In the genomic region with DNA sequence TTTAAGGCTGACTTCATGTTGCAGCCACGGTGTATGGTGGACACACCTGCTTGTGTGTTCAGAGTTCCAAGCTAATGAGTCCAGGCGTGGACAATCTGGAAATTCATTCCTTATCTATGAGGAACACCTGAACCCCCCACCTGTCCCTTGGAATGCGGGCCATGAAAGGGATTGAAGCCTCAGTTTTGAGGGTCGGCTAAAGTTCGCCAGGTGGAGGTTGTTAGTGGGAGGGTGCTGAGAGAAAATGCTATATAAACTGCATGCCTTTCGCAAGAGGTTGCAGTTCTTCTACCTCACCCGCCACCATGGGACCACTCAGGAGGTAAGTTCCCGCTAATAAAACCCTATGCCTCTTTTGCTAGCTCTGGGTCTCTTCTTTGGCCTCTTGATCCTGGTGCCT, we compare ENCODE assay signal across 31 cellular contexts.
"Had no signal": no experiment of that assay in that cellular context is flagged by ENCODE, and none has a peak within 500 bp of the region (broad histone marks: within the 10 kb centered on the region; RNA-seq: fewer than 3 reads in every experiment).

No MANE protein-coding gene starts in this region.

- H3K9me3 ChIP-seq: adrenal gland, body of pancreas, MG63 had no signal

- DNase-seq: activated CD4-positive, alpha-beta T cell treated with anti-CD3 and anti-CD28 coated beads, Interleukin-2, amount 10 ng/mL, durations not matched to agents 24 days and 14 days; activated CD4-positive, alpha-beta T cell treated with anti-CD3 and anti-CD28 coated beads, Interleukin-2, amount 50 U/mL, for 4 hours; activated CD8-positive, alpha-beta memory T cell treated with anti-CD3 and anti-CD28 coated beads, Interleukin-2, amount 50 U/mL, for 4 hours; activated CD8-positive, alpha-beta T cell treated with anti-CD3 and anti-CD28 coated beads for 36 hours; activated gamma-delta T cell treated with Interleukin-2 at 50 U/mL for 16 hours; activated naive CD4-positive, alpha-beta T cell treated with anti-CD3 and anti-CD28 coated beads for 36 hours; activated T-cell treated with anti-CD3 and anti-CD28 coated beads for 4 hours; activated T-cell treated with anti-CD3 and anti-CD28 coated beads, Interleukin-2, amount 50 U/mL, for 72 hours; adrenal gland; Kasumi-1; KG1; MG63; NCI-H1048; NCI-H1105 treated with DMSO at 0.1 percent for 48 hours; NCI-H1436; NCI-H1694; NCI-H1930; NCI-H2081 treated with DMSO at 0.1 percent for 48 hours; NCI-H510A; NCI-H526; NCI-H748 treated with DMSO at 0.1 percent for 48 hours; NK-92 treated with Interleukin-12 subunit alpha and Interleukin-12 subunit beta, amount 100 ng/mL, for 24 hours; PC-9; Right ventricle myocardium superior had no signal

- H3K4me3 Mint-ChIP-seq: activated CD4-positive, alpha-beta T cell treated with anti-CD3 and anti-CD28 coated beads, Interleukin-2, amount 10 ng/mL, durations not matched to agents 24 days and 14 days; activated CD8-positive, alpha-beta T cell treated with anti-CD3 and anti-CD28 coated beads for 36 hours; activated naive CD4-positive, alpha-beta T cell treated with anti-CD3 and anti-CD28 coated beads for 36 hours; activated T-cell treated with anti-CD3 and anti-CD28 coated beads, Interleukin-2, amount 50 U/mL, for 72 hours; activated T-helper 17 cell treated with anti-CD3 and anti-CD28 coated beads, Interleukin-2, amount 50 U/mL, for 72 hours; T-helper 1 cell treated with Interleukin-12 subunit alpha and Interleukin-12 subunit beta and Interleukin-4 antibody, amounts not matched to agents 30 μg/mL and 1 μg/mL, for 36 hours; T-helper 2 cell treated with Interferon-gamma antibody and Interleukin-4, amounts not matched to agents 5 μg/mL and 100 μg/mL, for 36 hours had no signal

- H3K9me3 Mint-ChIP-seq: activated T-helper 17 cell treated with anti-CD3 and anti-CD28 coated beads, Interleukin-2, amount 50 U/mL, for 72 hours had no signal

- H3K27ac ChIP-seq: adrenal gland, body of pancreas, breast epithelium, PC-9, RWPE1 had no signal

- H3K27me3 ChIP-seq: adrenal gland, body of pancreas, breast epithelium, MG63 had no signal

- H3K36me3 ChIP-seq: adrenal gland, breast epithelium, MG63 had no signal

- H3K4me1 ChIP-seq: adrenal gland, body of pancreas, breast epithelium had no signal

- H3K27ac Mint-ChIP-seq: activated CD4-positive, alpha-beta T cell treated with anti-CD3 and anti-CD28 coated beads, Interleukin-2, amount 10 ng/mL, durations not matched to agents 24 days and 14 days; activated CD8-positive, alpha-beta T cell treated with anti-CD3 and anti-CD28 coated beads for 36 hours; activated naive CD4-positive, alpha-beta T cell treated with anti-CD3 and anti-CD28 coated beads for 36 hours; activated naive CD4-positive, alpha-beta T cell treated with anti-CD3 and anti-CD28 coated beads, Interleukin-2, amount 50 U/mL, for 72 hours; activated T-cell treated with anti-CD3 and anti-CD28 coated beads, Interleukin-2, amount 50 U/mL, for 72 hours; activated T-helper 17 cell treated with anti-CD3 and anti-CD28 coated beads, Interleukin-2, amount 50 U/mL, for 72 hours; T-helper 1 cell treated with Interleukin-12 subunit alpha and Interleukin-12 subunit beta and Interleukin-4 antibody, amounts not matched to agents 30 μg/mL and 1 μg/mL, for 36 hours; T-helper 2 cell treated with Interferon-gamma antibody and Interleukin-4, amounts not matched to agents 5 μg/mL and 100 μg/mL, for 36 hours had no signal

- H3K4me3 ChIP-seq: adrenal gland, body of pancreas, breast epithelium, MG63, PC-9 had no signal

- ATAC-seq: activated CD8-positive, alpha-beta T cell treated with anti-CD3 and anti-CD28 coated beads for 36 hours; activated naive CD4-positive, alpha-beta T cell treated with anti-CD3 and anti-CD28 coated beads, Interleukin-2, amount 50 U/mL, for 72 hours; activated T-cell treated with anti-CD3 and anti-CD28 coated beads, Interleukin-2, amount 50 U/mL, for 72 hours; activated T-helper 17 cell treated with anti-CD3 and anti-CD28 coated beads, Interleukin-2, amount 50 U/mL, for 72 hours; body of pancreas had no signal

- H3K27me3 Mint-ChIP-seq: activated CD8-positive, alpha-beta T cell treated with anti-CD3 and anti-CD28 coated beads for 36 hours; activated T-helper 17 cell treated with anti-CD3 and anti-CD28 coated beads, Interleukin-2, amount 50 U/mL, for 72 hours had no signal
